ENCODE assay signal across 1 cellular context in the genomic region with DNA sequence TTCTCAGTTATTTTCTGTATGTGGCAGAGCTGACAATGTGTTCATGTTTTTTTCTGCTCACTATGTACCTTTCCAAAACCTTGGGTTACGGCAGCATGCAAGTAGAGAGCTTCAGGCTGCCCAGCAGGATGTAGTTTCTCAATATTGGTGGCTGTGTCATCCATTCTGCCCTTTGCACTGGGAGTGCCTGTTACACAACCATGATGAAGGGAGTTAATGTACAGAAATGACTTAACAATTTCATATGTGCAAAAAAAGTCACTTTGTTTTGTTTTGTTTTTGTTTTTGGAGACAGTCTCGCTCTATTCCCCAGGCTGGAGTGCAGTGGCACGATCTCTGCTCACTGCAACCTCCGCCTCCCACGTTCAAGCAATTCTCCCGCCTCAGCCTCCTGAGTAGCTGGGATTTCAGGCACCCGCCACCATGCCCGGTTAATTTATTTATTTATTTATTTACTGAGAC.
TF ChIP-seq lines count a peak whose summit lies in the region.

No MANE protein-coding gene starts in this region.

TF ChIP-seq in HepG2, 621 proteins besides CTCF, POLR2A, EP300 and RAD21 (continued from another document and continues in another):
- TF ChIP-seq, protein P1, sequence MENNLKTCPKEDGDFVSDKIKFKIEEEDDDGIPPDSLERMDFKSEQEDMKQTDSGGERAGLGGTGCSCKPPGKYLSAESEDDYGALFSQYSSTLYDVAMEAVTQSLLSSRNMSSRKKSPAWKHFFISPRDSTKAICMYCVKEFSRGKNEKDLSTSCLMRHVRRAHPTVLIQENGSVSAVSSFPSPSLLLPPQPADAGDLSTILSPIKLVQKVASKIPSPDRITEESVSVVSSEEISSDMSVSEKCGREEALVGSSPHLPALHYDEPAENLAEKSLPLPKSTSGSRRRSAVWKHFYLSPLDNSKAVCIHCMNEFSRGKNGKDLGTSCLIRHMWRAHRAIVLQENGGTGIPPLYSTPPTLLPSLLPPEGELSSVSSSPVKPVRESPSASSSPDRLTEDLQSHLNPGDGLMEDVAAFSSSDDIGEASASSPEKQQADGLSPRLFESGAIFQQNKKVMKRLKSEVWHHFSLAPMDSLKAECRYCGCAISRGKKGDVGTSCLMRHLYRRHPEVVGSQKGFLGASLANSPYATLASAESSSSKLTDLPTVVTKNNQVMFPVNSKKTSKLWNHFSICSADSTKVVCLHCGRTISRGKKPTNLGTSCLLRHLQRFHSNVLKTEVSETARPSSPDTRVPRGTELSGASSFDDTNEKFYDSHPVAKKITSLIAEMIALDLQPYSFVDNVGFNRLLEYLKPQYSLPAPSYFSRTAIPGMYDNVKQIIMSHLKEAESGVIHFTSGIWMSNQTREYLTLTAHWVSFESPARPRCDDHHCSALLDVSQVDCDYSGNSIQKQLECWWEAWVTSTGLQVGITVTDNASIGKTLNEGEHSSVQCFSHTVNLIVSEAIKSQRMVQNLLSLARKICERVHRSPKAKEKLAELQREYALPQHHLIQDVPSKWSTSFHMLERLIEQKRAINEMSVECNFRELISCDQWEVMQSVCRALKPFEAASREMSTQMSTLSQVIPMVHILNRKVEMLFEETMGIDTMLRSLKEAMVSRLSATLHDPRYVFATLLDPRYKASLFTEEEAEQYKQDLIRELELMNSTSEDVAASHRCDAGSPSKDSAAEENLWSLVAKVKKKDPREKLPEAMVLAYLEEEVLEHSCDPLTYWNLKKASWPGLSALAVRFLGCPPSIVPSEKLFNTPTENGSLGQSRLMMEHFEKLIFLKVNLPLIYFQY (CRISPR knock-in tag; IDR thresholded peaks at IDR 0.05; ENCODE audit: borderline replicate concordance) = peak; percentile 29; the same call in 1 of the 2 replicates
- peak; percentile 52; the same call in 1 of the 2 replicates for TF ChIP-seq ZNF747 (CRISPR knock-in tag; IDR thresholded peaks at IDR 0.05; ENCODE audit: borderline replicate concordance)
- TF ChIP-seq ZNF431 (CRISPR knock-in tag; IDR thresholded peaks at IDR 0.05; ENCODE audit: borderline replicate concordance, low read depth) = peak; percentile 69; the same call in 1 of the 2 replicates
- no peak for TF ChIP-seq KDM5A (IDR thresholded peaks at IDR 0.05; ENCODE audit: borderline replicate concordance, low read length)
- TF ChIP-seq KDM4B (CRISPR knock-in tag; IDR thresholded peaks at IDR 0.05) = no peak
- 0 out of 2 replicates have a peak, but pooled peaks have one; percentile 35 for TF ChIP-seq FOXC1 (CRISPR knock-in tag; IDR thresholded peaks at IDR 0.05; ENCODE audit: borderline replicate concordance)
- TF ChIP-seq, protein P2, sequence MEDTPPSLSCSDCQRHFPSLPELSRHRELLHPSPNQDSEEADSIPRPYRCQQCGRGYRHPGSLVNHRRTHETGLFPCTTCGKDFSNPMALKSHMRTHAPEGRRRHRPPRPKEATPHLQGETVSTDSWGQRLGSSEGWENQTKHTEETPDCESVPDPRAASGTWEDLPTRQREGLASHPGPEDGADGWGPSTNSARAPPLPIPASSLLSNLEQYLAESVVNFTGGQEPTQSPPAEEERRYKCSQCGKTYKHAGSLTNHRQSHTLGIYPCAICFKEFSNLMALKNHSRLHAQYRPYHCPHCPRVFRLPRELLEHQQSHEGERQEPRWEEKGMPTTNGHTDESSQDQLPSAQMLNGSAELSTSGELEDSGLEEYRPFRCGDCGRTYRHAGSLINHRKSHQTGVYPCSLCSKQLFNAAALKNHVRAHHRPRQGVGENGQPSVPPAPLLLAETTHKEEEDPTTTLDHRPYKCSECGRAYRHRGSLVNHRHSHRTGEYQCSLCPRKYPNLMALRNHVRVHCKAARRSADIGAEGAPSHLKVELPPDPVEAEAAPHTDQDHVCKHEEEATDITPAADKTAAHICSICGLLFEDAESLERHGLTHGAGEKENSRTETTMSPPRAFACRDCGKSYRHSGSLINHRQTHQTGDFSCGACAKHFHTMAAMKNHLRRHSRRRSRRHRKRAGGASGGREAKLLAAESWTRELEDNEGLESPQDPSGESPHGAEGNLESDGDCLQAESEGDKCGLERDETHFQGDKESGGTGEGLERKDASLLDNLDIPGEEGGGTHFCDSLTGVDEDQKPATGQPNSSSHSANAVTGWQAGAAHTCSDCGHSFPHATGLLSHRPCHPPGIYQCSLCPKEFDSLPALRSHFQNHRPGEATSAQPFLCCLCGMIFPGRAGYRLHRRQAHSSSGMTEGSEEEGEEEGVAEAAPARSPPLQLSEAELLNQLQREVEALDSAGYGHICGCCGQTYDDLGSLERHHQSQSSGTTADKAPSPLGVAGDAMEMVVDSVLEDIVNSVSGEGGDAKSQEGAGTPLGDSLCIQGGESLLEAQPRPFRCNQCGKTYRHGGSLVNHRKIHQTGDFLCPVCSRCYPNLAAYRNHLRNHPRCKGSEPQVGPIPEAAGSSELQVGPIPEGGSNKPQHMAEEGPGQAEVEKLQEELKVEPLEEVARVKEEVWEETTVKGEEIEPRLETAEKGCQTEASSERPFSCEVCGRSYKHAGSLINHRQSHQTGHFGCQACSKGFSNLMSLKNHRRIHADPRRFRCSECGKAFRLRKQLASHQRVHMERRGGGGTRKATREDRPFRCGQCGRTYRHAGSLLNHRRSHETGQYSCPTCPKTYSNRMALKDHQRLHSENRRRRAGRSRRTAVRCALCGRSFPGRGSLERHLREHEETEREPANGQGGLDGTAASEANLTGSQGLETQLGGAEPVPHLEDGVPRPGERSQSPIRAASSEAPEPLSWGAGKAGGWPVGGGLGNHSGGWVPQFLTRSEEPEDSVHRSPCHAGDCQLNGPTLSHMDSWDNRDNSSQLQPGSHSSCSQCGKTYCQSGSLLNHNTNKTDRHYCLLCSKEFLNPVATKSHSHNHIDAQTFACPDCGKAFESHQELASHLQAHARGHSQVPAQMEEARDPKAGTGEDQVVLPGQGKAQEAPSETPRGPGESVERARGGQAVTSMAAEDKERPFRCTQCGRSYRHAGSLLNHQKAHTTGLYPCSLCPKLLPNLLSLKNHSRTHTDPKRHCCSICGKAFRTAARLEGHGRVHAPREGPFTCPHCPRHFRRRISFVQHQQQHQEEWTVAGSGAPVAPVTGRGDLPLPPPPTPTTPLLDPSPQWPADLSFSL (CRISPR knock-in tag; IDR thresholded peaks at IDR 0.05) = no peak
- 0 out of 2 replicates have a peak, but pooled peaks have one; percentile 64 for TF ChIP-seq ZNF343 (CRISPR knock-in tag; IDR thresholded peaks at IDR 0.05)
- TF ChIP-seq, protein P3, sequence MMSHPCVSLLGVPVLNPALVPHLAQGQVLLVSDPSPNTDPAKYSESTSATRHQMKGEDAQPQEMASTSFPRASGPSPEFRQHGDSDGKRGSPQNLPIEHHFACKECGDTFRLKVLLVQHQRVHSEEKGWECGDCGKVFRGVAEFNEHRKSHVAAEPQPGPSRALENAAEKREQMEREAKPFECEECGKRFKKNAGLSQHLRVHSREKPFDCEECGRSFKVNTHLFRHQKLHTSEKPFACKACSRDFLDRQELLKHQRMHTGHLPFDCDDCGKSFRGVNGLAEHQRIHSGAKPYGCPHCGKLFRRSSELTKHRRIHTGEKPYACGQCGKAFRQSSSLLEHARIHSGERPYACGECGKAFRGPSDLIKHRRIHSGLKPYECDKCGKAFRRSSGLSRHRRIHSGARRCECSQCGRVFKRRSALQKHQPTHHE (CRISPR knock-in tag; IDR thresholded peaks at IDR 0.05; ENCODE audit: borderline replicate concordance) = no peak
- TF ChIP-seq RAD51 (IDR thresholded peaks at IDR 0.05; ENCODE audit: borderline replicate concordance) = no peak
- TF ChIP-seq NR2F6 (IDR thresholded peaks at IDR 0.05) = no peak
- TF ChIP-seq NR2F6 (CRISPR knock-in tag; IDR thresholded peaks at IDR 0.05) = peak; percentile 70
- peak; percentile 53; the same call in 1 of the 2 replicates for TF ChIP-seq KAT8 (CRISPR knock-in tag; IDR thresholded peaks at IDR 0.05)
- peak; percentile 72; the same call in 1 of the 2 replicates for TF ChIP-seq TRIM24 (CRISPR knock-in tag; IDR thresholded peaks at IDR 0.05)
- peak; percentile 98 for TF ChIP-seq CEBPB (IDR thresholded peaks at IDR 0.05; ENCODE audit: borderline replicate concordance, low read depth, low read length)
- TF ChIP-seq TEAD3 (CRISPR knock-in tag; optimal IDR thresholded peaks at IDR 0.05; ENCODE audit: borderline replicate concordance) = peak; percentile 64
- TF ChIP-seq ELF3 (CRISPR knock-in tag; IDR thresholded peaks at IDR 0.05) = peak; percentile 90
- TF ChIP-seq, protein P4, sequence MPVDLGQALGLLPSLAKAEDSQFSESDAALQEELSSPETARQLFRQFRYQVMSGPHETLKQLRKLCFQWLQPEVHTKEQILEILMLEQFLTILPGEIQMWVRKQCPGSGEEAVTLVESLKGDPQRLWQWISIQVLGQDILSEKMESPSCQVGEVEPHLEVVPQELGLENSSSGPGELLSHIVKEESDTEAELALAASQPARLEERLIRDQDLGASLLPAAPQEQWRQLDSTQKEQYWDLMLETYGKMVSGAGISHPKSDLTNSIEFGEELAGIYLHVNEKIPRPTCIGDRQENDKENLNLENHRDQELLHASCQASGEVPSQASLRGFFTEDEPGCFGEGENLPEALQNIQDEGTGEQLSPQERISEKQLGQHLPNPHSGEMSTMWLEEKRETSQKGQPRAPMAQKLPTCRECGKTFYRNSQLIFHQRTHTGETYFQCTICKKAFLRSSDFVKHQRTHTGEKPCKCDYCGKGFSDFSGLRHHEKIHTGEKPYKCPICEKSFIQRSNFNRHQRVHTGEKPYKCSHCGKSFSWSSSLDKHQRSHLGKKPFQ (CRISPR knock-in tag; IDR thresholded peaks at IDR 0.05; ENCODE audit: insufficient replicate concordance) = peak; percentile 53
- TF ChIP-seq SOX13 (IDR thresholded peaks at IDR 0.05) = 0 out of 2 replicates have a peak, but pooled peaks have one; percentile 5
- TF ChIP-seq SOX13 (CRISPR knock-in tag; conservative IDR thresholded peaks at IDR 0.05 in 1 of 2, IDR thresholded peaks at IDR 0.05 in 1 of 2) = peak in 1 of 2 experiments; percentile 87; a peak in 2 of 4 replicates
- TF ChIP-seq, protein P5, sequence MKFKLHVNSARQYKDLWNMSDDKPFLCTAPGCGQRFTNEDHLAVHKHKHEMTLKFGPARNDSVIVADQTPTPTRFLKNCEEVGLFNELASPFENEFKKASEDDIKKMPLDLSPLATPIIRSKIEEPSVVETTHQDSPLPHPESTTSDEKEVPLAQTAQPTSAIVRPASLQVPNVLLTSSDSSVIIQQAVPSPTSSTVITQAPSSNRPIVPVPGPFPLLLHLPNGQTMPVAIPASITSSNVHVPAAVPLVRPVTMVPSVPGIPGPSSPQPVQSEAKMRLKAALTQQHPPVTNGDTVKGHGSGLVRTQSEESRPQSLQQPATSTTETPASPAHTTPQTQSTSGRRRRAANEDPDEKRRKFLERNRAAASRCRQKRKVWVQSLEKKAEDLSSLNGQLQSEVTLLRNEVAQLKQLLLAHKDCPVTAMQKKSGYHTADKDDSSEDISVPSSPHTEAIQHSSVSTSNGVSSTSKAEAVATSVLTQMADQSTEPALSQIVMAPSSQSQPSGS (CRISPR knock-in tag; IDR thresholded peaks at IDR 0.05) = peak; percentile 84; the same call in 1 of the 2 replicates
- TF ChIP-seq, protein P6, sequence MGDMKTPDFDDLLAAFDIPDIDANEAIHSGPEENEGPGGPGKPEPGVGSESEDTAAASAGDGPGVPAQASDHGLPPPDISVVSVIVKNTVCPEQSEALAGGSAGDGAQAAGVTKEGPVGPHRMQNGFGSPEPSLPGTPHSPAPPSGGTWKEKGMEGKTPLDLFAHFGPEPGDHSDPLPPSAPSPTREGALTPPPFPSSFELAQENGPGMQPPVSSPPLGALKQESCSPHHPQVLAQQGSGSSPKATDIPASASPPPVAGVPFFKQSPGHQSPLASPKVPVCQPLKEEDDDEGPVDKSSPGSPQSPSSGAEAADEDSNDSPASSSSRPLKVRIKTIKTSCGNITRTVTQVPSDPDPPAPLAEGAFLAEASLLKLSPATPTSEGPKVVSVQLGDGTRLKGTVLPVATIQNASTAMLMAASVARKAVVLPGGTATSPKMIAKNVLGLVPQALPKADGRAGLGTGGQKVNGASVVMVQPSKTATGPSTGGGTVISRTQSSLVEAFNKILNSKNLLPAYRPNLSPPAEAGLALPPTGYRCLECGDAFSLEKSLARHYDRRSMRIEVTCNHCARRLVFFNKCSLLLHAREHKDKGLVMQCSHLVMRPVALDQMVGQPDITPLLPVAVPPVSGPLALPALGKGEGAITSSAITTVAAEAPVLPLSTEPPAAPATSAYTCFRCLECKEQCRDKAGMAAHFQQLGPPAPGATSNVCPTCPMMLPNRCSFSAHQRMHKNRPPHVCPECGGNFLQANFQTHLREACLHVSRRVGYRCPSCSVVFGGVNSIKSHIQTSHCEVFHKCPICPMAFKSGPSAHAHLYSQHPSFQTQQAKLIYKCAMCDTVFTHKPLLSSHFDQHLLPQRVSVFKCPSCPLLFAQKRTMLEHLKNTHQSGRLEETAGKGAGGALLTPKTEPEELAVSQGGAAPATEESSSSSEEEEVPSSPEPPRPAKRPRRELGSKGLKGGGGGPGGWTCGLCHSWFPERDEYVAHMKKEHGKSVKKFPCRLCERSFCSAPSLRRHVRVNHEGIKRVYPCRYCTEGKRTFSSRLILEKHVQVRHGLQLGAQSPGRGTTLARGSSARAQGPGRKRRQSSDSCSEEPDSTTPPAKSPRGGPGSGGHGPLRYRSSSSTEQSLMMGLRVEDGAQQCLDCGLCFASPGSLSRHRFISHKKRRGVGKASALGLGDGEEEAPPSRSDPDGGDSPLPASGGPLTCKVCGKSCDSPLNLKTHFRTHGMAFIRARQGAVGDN (CRISPR knock-in tag; IDR thresholded peaks at IDR 0.05) = peak; percentile 48
- peak; percentile 62 for TF ChIP-seq PPARG (CRISPR knock-in tag; conservative IDR thresholded peaks at IDR 0.05)
- TF ChIP-seq CEBPG (CRISPR knock-in tag; IDR thresholded peaks at IDR 0.05) = peak; percentile 98
- peak; percentile 69 for TF ChIP-seq ASH2L (IDR thresholded peaks at IDR 0.05; ENCODE audit: insufficient read length, low read depth, low read length)
- peak; percentile 85 for TF ChIP-seq HDAC1 (CRISPR knock-in tag; IDR thresholded peaks at IDR 0.05)
- TF ChIP-seq NFE2L2 (IDR thresholded peaks at IDR 0.05; ENCODE audit: low read length) = peak; percentile 74
- TF ChIP-seq CREB1 (IDR thresholded peaks at IDR 0.05) = peak; percentile 23; the same call in 1 of the 2 replicates
- peak; percentile 49 for TF ChIP-seq CREB1 (CRISPR knock-in tag; IDR thresholded peaks at IDR 0.05)
- TF ChIP-seq TGIF2 (CRISPR knock-in tag; IDR thresholded peaks at IDR 0.05) = 0 out of 2 replicates have a peak, but pooled peaks have one; percentile 43
- TF ChIP-seq RBM22 (optimal IDR thresholded peaks at IDR 0.05; ENCODE audit: low read length) = no peak
- TF ChIP-seq ZNF781 (CRISPR knock-in tag; IDR thresholded peaks at IDR 0.05; ENCODE audit: borderline replicate concordance, not compliant biosample characterization) = no peak
- peak; percentile 92; the same call in 1 of the 2 replicates for TF ChIP-seq MIER3 (CRISPR knock-in tag; IDR thresholded peaks at IDR 0.05; ENCODE audit: borderline replicate concordance)
- TF ChIP-seq ZNF44 (CRISPR knock-in tag; IDR thresholded peaks at IDR 0.05) = no peak
- TF ChIP-seq, protein P7, sequence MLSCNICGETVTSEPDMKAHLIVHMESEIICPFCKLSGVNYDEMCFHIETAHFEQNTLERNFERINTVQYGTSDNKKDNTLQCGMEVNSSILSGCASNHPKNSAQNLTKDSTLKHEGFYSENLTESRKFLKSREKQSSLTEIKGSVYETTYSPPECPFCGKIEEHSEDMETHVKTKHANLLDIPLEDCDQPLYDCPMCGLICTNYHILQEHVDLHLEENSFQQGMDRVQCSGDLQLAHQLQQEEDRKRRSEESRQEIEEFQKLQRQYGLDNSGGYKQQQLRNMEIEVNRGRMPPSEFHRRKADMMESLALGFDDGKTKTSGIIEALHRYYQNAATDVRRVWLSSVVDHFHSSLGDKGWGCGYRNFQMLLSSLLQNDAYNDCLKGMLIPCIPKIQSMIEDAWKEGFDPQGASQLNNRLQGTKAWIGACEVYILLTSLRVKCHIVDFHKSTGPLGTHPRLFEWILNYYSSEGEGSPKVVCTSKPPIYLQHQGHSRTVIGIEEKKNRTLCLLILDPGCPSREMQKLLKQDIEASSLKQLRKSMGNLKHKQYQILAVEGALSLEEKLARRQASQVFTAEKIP (CRISPR knock-in tag; IDR thresholded peaks at IDR 0.05; ENCODE audit: borderline replicate concordance) = no peak
- no peak for TF ChIP-seq ZNF335 (CRISPR knock-in tag; IDR thresholded peaks at IDR 0.05)
